ENCODE assay signal across 28 cellular contexts in the genomic region with DNA sequence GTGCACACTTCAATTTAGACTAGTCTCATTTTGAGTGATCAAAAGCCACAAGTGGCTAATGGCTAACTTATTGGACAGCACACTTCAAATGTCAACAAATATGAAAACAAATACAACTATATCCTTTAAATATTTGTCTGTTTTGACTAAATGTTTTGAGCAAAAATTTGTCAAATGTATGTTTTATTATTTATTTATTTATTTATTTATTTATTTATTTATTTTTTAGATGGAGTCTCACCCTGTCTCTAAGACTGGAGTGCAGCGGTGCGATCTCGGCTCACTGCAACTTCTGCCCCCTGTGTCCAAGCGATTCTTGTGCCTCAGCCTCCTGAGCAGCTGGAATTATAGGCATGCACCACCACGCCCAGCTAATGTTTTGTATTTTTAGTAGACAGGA.
"Had no signal": no experiment of that assay in that cellular context is flagged by ENCODE, and none has a peak within 500 bp of the region (broad histone marks: within the 10 kb centered on the region; RNA-seq: fewer than 3 reads in every experiment).

No MANE protein-coding gene starts in this region.

- H3K27me3 ChIP-seq: colonic mucosa, esophagus muscularis mucosa, esophagus squamous epithelium, foreskin keratinocyte, gastrocnemius medialis, gastroesophageal sphincter, heart left ventricle, hepatocyte had no signal

- H3K4me1 ChIP-seq: colonic mucosa, esophagus muscularis mucosa, esophagus squamous epithelium, foreskin keratinocyte, gastrocnemius medialis, gastroesophageal sphincter, heart left ventricle, heart right ventricle had no signal

- H3K27ac Mint-ChIP-seq: dendritic cell treated with granulocyte-macrophage colony-stimulating factor and Interleukin-4, amounts not matched to agents 40 ng/mL and 50 ng/mL, for 4 days; effector memory CD8-positive, alpha-beta T cell; endodermal cell had no signal

- H3K27ac ChIP-seq: colonic mucosa, coronary artery, epithelial cell of prostate, esophagus muscularis mucosa, esophagus squamous epithelium, foreskin keratinocyte, gastrocnemius medialis, gastroesophageal sphincter, heart left ventricle, heart right ventricle, hepatocyte had no signal

- ATAC-seq: effector memory CD8-positive, alpha-beta T cell; esophagus mucosa; foreskin keratinocyte; gastrocnemius medialis; gastroesophageal sphincter; heart left ventricle; heart right ventricle had no signal

- H3K4me1 Mint-ChIP-seq: endodermal cell had no signal

- H3K4me3 ChIP-seq: colonic mucosa, coronary artery, esophagus muscularis mucosa, esophagus squamous epithelium, gastrocnemius medialis, gastroesophageal sphincter, heart left ventricle, heart right ventricle, hepatocyte had no signal

- H3K36me3 ChIP-seq: colonic mucosa, esophagus muscularis mucosa, esophagus squamous epithelium, gastrocnemius medialis, gastroesophageal sphincter, heart left ventricle, heart right ventricle had no signal

- DNase-seq: colonic mucosa; cortex of kidney; dermis blood vessel endothelial cell; effector CD4-positive, alpha-beta T cell; effector CD8-positive, alpha-beta T cell; effector memory CD4-positive, alpha-beta T cell; effector memory CD8-positive, alpha-beta T cell; endodermal cell; erythroblast; esophagus squamous epithelium; foreskin fibroblast; foreskin keratinocyte; foreskin melanocyte; gastrocnemius medialis; glutamatergic neuron; head of caudate nucleus; heart left ventricle; heart right ventricle had no signal

- H3K9me3 ChIP-seq: colonic mucosa, esophagus muscularis mucosa, esophagus squamous epithelium, gastrocnemius medialis, gastroesophageal sphincter, heart left ventricle, heart right ventricle had no signal

- H3K4me3 Mint-ChIP-seq: dendritic cell treated with granulocyte-macrophage colony-stimulating factor and Interleukin-4, amounts not matched to agents 40 ng/mL and 50 ng/mL, for 4 days; effector memory CD8-positive, alpha-beta T cell; endodermal cell had no signal

- FAIRE-seq: colon, endothelial cell of umbilical vein, frontal cortex had no signal

- H3K4me2 ChIP-seq: hepatocyte had no signal

- H3K27me3 Mint-ChIP-seq: dendritic cell treated with granulocyte-macrophage colony-stimulating factor and Interleukin-4, amounts not matched to agents 40 ng/mL and 50 ng/mL, for 4 days; effector memory CD8-positive, alpha-beta T cell had no signal

- H3K9me3 Mint-ChIP-seq: endodermal cell had no signal
